Comparison of ENCODE assay signal across 8 cellular contexts in genomic region chr4:139734201-139734874, GRCh38.
DNase-seq lines count a peak whose midpoint lies in the region; ATAC-seq and TF ChIP-seq lines count a peak whose summit lies in the region.

No MANE protein-coding gene starts in this region.

- H3K36me3 ChIP-seq in RWPE2 (ENCODE audit: low read depth) (no peaks in the 10 kb centered on the region), neural cell (ENCODE audit: insufficient read depth, low read length) (no peaks in the 10 kb centered on the region)

- ATAC-seq in RWPE2 (ENCODE audit: low read depth) (no peak), GM21528 (IDR thresholded peaks at IDR 0.05; ENCODE audit: low FRiP score, unreplicated experiment) (no peak)

- peak overlapping the region; percentile 76 for H3K4me2 ChIP-seq in neural cell (ENCODE audit: low read length)

- TF ChIP-seq EP300 in neural cell (conservative IDR thresholded peaks at IDR 0.05; ENCODE audit: poor library complexity, severe bottlenecking), result no peak

- H3K9ac ChIP-seq in neural cell (ENCODE audit: low read length), result peak overlapping the region; percentile 94

- peaks cover 9% of the 10 kb centered on the region for H3F3A ChIP-seq in neural cell (ENCODE audit: insufficient read depth, low read length, poor library complexity, severe bottlenecking)

- peak; percentile 25 for DNase-seq in NCI-H1436 (lab: John Stamatoyannopoulos, UW)
- no peak for DNase-seq in NCI-H1436 treated with DMSO at 0.1 percent for 48 hours (lab: John Stamatoyannopoulos, UW)
- DNase-seq in RWPE2 (ENCODE audit: low spot score), result no peak
- DNase-seq in fibroblast of gingiva (ENCODE audit: low read depth), result peak; percentile 91
- no peak for DNase-seq in activated CD4-positive, alpha-beta T cell treated with anti-CD3 and anti-CD28 coated beads for 48 hours
- no peak for DNase-seq in NCI-H226

- no peaks in the 10 kb centered on the region for H3K9me3 ChIP-seq in RWPE2 (ENCODE audit: severe bottlenecking)
- H3K9me3 ChIP-seq in neural cell (ENCODE audit: low read length), result no peaks in the 10 kb centered on the region

- H3K9me2 ChIP-seq in neural cell (ENCODE audit: insufficient read depth, low read length), result no peaks in the 10 kb centered on the region

- H3K27me3 ChIP-seq in RWPE2 (ENCODE audit: insufficient read depth, poor library complexity, severe bottlenecking) (no peaks in the 10 kb centered on the region), neural cell (ENCODE audit: insufficient read depth, low read depth, low read length) (no peaks in the 10 kb centered on the region)

- H3K79me2 ChIP-seq in neural cell (replicated peaks; ENCODE audit: insufficient read depth, low read length), result no peaks in the 10 kb centered on the region

- H2AFZ ChIP-seq in neural cell (ENCODE audit: low read depth, low read length), result no peak overlapping the region

- no peak for TF ChIP-seq RAD21 in neural cell (conservative IDR thresholded peaks at IDR 0.05)

- H3K4me1 ChIP-seq in RWPE2 (ENCODE audit: insufficient read depth, poor library complexity, severe bottlenecking), result peaks cover 4% of the 10 kb centered on the region

- no peaks in the 10 kb centered on the region for H4K20me1 ChIP-seq in neural cell (ENCODE audit: insufficient read depth)

- H3K4me3 ChIP-seq in RWPE2 (ENCODE audit: severe bottlenecking), result peak overlapping the region; percentile 19
- peak overlapping the region; percentile 68 for H3K4me3 ChIP-seq in neural cell (ENCODE audit: low read length)

- no peak for TF ChIP-seq CTCF in RWPE2 (IDR thresholded peaks at IDR 0.05; ENCODE audit: poor library complexity, severe bottlenecking)
- TF ChIP-seq CTCF in neural cell (IDR thresholded peaks at IDR 0.05; ENCODE audit: poor library complexity, severe bottlenecking), result no peak

- H3K27ac ChIP-seq in RWPE2 (ENCODE audit: poor library complexity, severe bottlenecking) (no peak overlapping the region), neural cell (ENCODE audit: low read length) (peak overlapping the region; percentile 99)

TF ChIP-seq in neural cell, 6 proteins besides CTCF, POLR2A, EP300 and RAD21:
- TF ChIP-seq POLR2AphosphoS5 (IDR thresholded peaks at IDR 0.05) (no peak), EZH2 (IDR thresholded peaks at IDR 0.05; ENCODE audit: borderline replicate concordance, insufficient read depth, low read length, poor library complexity, severe bottlenecking) (no peak), MXI1 (conservative IDR thresholded peaks at IDR 0.05; ENCODE audit: poor library complexity, severe bottlenecking) (no peak), SMC3 (conservative IDR thresholded peaks at IDR 0.05; ENCODE audit: poor library complexity) (no peak), TAF1 (IDR thresholded peaks at IDR 0.05; ENCODE audit: low read depth) (no peak)
- TF ChIP-seq, protein P1, sequence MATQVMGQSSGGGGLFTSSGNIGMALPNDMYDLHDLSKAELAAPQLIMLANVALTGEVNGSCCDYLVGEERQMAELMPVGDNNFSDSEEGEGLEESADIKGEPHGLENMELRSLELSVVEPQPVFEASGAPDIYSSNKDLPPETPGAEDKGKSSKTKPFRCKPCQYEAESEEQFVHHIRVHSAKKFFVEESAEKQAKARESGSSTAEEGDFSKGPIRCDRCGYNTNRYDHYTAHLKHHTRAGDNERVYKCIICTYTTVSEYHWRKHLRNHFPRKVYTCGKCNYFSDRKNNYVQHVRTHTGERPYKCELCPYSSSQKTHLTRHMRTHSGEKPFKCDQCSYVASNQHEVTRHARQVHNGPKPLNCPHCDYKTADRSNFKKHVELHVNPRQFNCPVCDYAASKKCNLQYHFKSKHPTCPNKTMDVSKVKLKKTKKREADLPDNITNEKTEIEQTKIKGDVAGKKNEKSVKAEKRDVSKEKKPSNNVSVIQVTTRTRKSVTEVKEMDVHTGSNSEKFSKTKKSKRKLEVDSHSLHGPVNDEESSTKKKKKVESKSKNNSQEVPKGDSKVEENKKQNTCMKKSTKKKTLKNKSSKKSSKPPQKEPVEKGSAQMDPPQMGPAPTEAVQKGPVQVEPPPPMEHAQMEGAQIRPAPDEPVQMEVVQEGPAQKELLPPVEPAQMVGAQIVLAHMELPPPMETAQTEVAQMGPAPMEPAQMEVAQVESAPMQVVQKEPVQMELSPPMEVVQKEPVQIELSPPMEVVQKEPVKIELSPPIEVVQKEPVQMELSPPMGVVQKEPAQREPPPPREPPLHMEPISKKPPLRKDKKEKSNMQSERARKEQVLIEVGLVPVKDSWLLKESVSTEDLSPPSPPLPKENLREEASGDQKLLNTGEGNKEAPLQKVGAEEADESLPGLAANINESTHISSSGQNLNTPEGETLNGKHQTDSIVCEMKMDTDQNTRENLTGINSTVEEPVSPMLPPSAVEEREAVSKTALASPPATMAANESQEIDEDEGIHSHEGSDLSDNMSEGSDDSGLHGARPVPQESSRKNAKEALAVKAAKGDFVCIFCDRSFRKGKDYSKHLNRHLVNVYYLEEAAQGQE (IDR thresholded peaks at IDR 0.05; ENCODE audit: borderline replicate concordance), result no peak

Comparison
In these comparisons a context has a peak if more than half of its experiments do, and no peak if none do; other contexts are left out.
1. DNase-seq: peak in NCI-H1436 (single experiment) and fibroblast of gingiva (single experiment); none in NCI-H1436 treated with DMSO at 0.1 percent for 48 hours (single experiment), RWPE2 (single experiment), activated CD4-positive, alpha-beta T cell treated with anti-CD3 and anti-CD28 coated beads for 48 hours (single experiment) and NCI-H226 (single experiment).